Comparison of ENCODE assay signal across 8 cellular contexts in genomic region chr10:73997479-73997805, GRCh38. TPM values are rescaled to one million over a fixed set of nuclear protein-coding genes. Genes with fewer than 3 reads are reported as not detected.
DNase-seq lines count a peak whose midpoint lies in the region; ATAC-seq lines count a peak whose summit lies in the region.

No MANE protein-coding gene starts in this region.

- H3K4me1 ChIP-seq in iPS-18a (ENCODE audit: control insufficient read depth, low read depth, low read length): peaks cover 24% of the 10 kb centered on the region

- no peaks in the 10 kb centered on the region for H3K27me3 ChIP-seq in iPS-18a (ENCODE audit: control insufficient read depth, insufficient read depth, low read length)

- peak overlapping the region; percentile 79 for H3K4me3 ChIP-seq in iPS-18a (ENCODE audit: low read length)

- H3K27ac Mint-ChIP-seq in activated CD8-positive, alpha-beta memory T cell treated with anti-CD3 and anti-CD28 coated beads, Interleukin-2, amount 10 ng/mL, durations not matched to agents 7 days and 5 days: peak overlapping the region; percentile 91
- H3K27ac Mint-ChIP-seq in activated naive CD8-positive, alpha-beta T cell treated with anti-CD3 and anti-CD28 coated beads for 36 hours: peak overlapping the region; percentile 88

- DNase-seq in activated CD8-positive, alpha-beta memory T cell treated with anti-CD3 and anti-CD28 coated beads, Interleukin-2, amount 10 ng/mL, durations not matched to agents 7 days and 5 days: peak; percentile 82
- DNase-seq in activated CD8-positive, alpha-beta memory T cell treated with anti-CD3 and anti-CD28 coated beads, Interleukin-2, amount 50 U/mL, for 4 hours: no peak
- DNase-seq in NCI-H2029 treated with DMSO at 0.1 percent for 48 hours (lab: John Stamatoyannopoulos, UW) (peak; percentile 48), GM19238 (ENCODE audit: insufficient read length, low spot score) (no peak)
- DNase-seq in activated naive CD8-positive, alpha-beta T cell treated with anti-CD3 and anti-CD28 coated beads for 36 hours: no peak
- DNase-seq in stimulated activated naive CD4-positive, alpha-beta T cell treated with Interleukin-2 at 50 U/mL for 16 hours (lab: John Stamatoyannopoulos, UW): peak; percentile 83

- H3K27ac ChIP-seq in iPS-18a (ENCODE audit: low read length): peak overlapping the region; percentile 87

- CTCF ChIA-PET in activated CD8-positive, alpha-beta memory T cell treated with anti-CD3 and anti-CD28 coated beads, Interleukin-2, amount 10 ng/mL, durations not matched to agents 7 days and 5 days (lab: Charles Lee): interaction anchor here (0.6 to 2.0 kb wide), 4 partner anchors 14 to 151 kb away, joined by 3 to 7 read pairs (median 3); no protein-coding TSS in a partner anchor

- no peaks in the 10 kb centered on the region for H3K27me3 Mint-ChIP-seq in activated CD8-positive, alpha-beta memory T cell treated with anti-CD3 and anti-CD28 coated beads, Interleukin-2, amount 10 ng/mL, durations not matched to agents 7 days and 5 days
- no peaks in the 10 kb centered on the region for H3K27me3 Mint-ChIP-seq in activated naive CD8-positive, alpha-beta T cell treated with anti-CD3 and anti-CD28 coated beads for 36 hours

- peaks cover 7% of the 10 kb centered on the region for H3K36me3 Mint-ChIP-seq in activated CD8-positive, alpha-beta memory T cell treated with anti-CD3 and anti-CD28 coated beads, Interleukin-2, amount 10 ng/mL, durations not matched to agents 7 days and 5 days
- H3K36me3 Mint-ChIP-seq in activated naive CD8-positive, alpha-beta T cell treated with anti-CD3 and anti-CD28 coated beads for 36 hours: no peaks in the 10 kb centered on the region

- H3K9me3 Mint-ChIP-seq in activated CD8-positive, alpha-beta memory T cell treated with anti-CD3 and anti-CD28 coated beads, Interleukin-2, amount 10 ng/mL, durations not matched to agents 7 days and 5 days (ENCODE audit: low read depth): no peaks in the 10 kb centered on the region
- H3K9me3 Mint-ChIP-seq in activated naive CD8-positive, alpha-beta T cell treated with anti-CD3 and anti-CD28 coated beads for 36 hours: no peaks in the 10 kb centered on the region

- H3K9ac ChIP-seq in iPS-18a (ENCODE audit: low read length): peak overlapping the region; percentile 81

- no peaks in the 10 kb centered on the region for H3K9me3 ChIP-seq in iPS-18a (ENCODE audit: control insufficient read depth, low read depth, low read length)

- peaks cover 24% of the 10 kb centered on the region for H3K36me3 ChIP-seq in iPS-18a (ENCODE audit: control insufficient read depth, low read depth, low read length)

- peak; percentile 83 for ATAC-seq in activated CD8-positive, alpha-beta memory T cell treated with anti-CD3 and anti-CD28 coated beads, Interleukin-2, amount 10 ng/mL, durations not matched to agents 7 days and 5 days
- ATAC-seq in HG02678 (IDR thresholded peaks at IDR 0.05; ENCODE audit: unreplicated experiment): peak; percentile 67

- H3K4me3 Mint-ChIP-seq in activated CD8-positive, alpha-beta memory T cell treated with anti-CD3 and anti-CD28 coated beads, Interleukin-2, amount 10 ng/mL, durations not matched to agents 7 days and 5 days: peak overlapping the region; percentile 86
- peak overlapping the region; percentile 90 for H3K4me3 Mint-ChIP-seq in activated naive CD8-positive, alpha-beta T cell treated with anti-CD3 and anti-CD28 coated beads for 36 hours

- peaks cover 44% of the 10 kb centered on the region for H3K4me1 Mint-ChIP-seq in activated CD8-positive, alpha-beta memory T cell treated with anti-CD3 and anti-CD28 coated beads, Interleukin-2, amount 10 ng/mL, durations not matched to agents 7 days and 5 days
- H3K4me1 Mint-ChIP-seq in activated naive CD8-positive, alpha-beta T cell treated with anti-CD3 and anti-CD28 coated beads for 36 hours: peaks cover 24% of the 10 kb centered on the region

RNA-seq across cellular contexts. Expression of gene VCL, which starts 0.5 kb away (rescaled TPM):
- 10 to 100 TPM; 19.8 to 28.4 TPM for total RNA-seq in activated CD8-positive, alpha-beta memory T cell treated with anti-CD3 and anti-CD28 coated beads, Interleukin-2, amount 10 ng/mL, durations not matched to agents 7 days and 5 days
- 10 to 100 TPM in 1 of 2 experiments, 1 to 10 TPM in 1; 9.6 to 10.0 TPM for total RNA-seq in activated naive CD8-positive, alpha-beta T cell treated with anti-CD3 and anti-CD28 coated beads for 36 hours

Comparison
In these comparisons a context has a peak if more than half of its experiments do, and no peak if none do; other contexts are left out.
1. DNase-seq: peak in activated CD8-positive, alpha-beta memory T cell treated with anti-CD3 and anti-CD28 coated beads, Interleukin-2, amount 10 ng/mL, durations not matched to agents 7 days and 5 days (single experiment), NCI-H2029 treated with DMSO at 0.1 percent for 48 hours (single experiment) and stimulated activated naive CD4-positive, alpha-beta T cell treated with Interleukin-2 at 50 U/mL for 16 hours (single experiment); none in activated CD8-positive, alpha-beta memory T cell treated with anti-CD3 and anti-CD28 coated beads, Interleukin-2, amount 50 U/mL, for 4 hours (single experiment), activated naive CD8-positive, alpha-beta T cell treated with anti-CD3 and anti-CD28 coated beads for 36 hours (single experiment) and GM19238 (single experiment).